ENCODE assay signal across 9 cellular contexts in genomic region chrX:102154900-102155805, GRCh38. TPM values are rescaled to one million over a fixed set of nuclear protein-coding genes. Genes with fewer than 3 reads are reported as not detected.
DNase-seq lines count a peak whose midpoint lies in the region; ATAC-seq, FAIRE-seq and TF ChIP-seq lines count a peak whose summit lies in the region.
"Had no signal": no experiment of that assay in that cellular context is flagged by ENCODE, and none has a peak within 500 bp of the region (broad histone marks: within the 10 kb centered on the region; RNA-seq: fewer than 3 reads in every experiment).

No MANE protein-coding gene starts in this region.

- no peaks in the 10 kb centered on the region for H3K9me3 ChIP-seq in heart left ventricle

- H3K4me3 Mint-ChIP-seq in activated T-cell treated with anti-CD3 and anti-CD28 coated beads, Interleukin-2, amount 50 U/mL, for 24 hours: peak overlapping the region; percentile 86

- H3K27me3 ChIP-seq in heart left ventricle: peaks cover 0 to 31% (median 0%) of the 10 kb centered on the region in 9 donors

- H3K4me1 ChIP-seq in heart left ventricle: no peaks in the 10 kb centered on the region

- peak overlapping the region; percentile 87 for H3K27ac Mint-ChIP-seq in activated T-cell treated with anti-CD3 and anti-CD28 coated beads, Interleukin-2, amount 50 U/mL, for 24 hours

- ATAC-seq in heart left ventricle: peak in 3 of 4 donors; percentile 11 to 56 (median 31)

- peaks cover 19% of the 10 kb centered on the region for H3K4me1 Mint-ChIP-seq in activated T-cell treated with anti-CD3 and anti-CD28 coated beads, Interleukin-2, amount 50 U/mL, for 24 hours (ENCODE audit: low read depth)

- no peak for FAIRE-seq in frontal cortex (lab: Jason Lieb, UNC)

- H3K27me3 Mint-ChIP-seq in activated T-cell treated with anti-CD3 and anti-CD28 coated beads, Interleukin-2, amount 50 U/mL, for 24 hours: peaks cover 38% of the 10 kb centered on the region

- TF ChIP-seq POLR2A in heart left ventricle (IDR thresholded peaks at IDR 0.05): no peak

- H3K4me3 ChIP-seq in heart left ventricle (peak overlapping the region in 11 of 12 donors; percentile 11 to 51 (median 41)), retinal pigment epithelial cell (ENCODE audit: low read length) (peak overlapping the region; percentile 27)

- DNase-seq in NCI-H2171 treated with DMSO at 0.1 percent for 48 hours (lab: John Stamatoyannopoulos, UW): peak; percentile 9
- no peak for DNase-seq in NCI-H2171 (lab: John Stamatoyannopoulos, UW)
- peak; percentile 4 for DNase-seq in HK-2 (ENCODE audit: unreplicated experiment)
- DNase-seq in activated T-cell treated with anti-CD3 and anti-CD28 coated beads, Interleukin-2, amount 50 U/mL, for 24 hours: no peak
- DNase-seq in heart left ventricle: no peak
- no peak for DNase-seq in retinal pigment epithelial cell (ENCODE audit: low read depth)
- DNase-seq in frontal cortex (ENCODE audit: low spot score in 2 of 2): no peak
- DNase-seq in SKM-1 treated with dmso at 0.1 percent for 144 hours (lab: John Stamatoyannopoulos, UW; ENCODE audit: unreplicated experiment): no peak

- no peak overlapping the region for H3K27ac ChIP-seq in heart left ventricle

- no peaks in the 10 kb centered on the region for H3K36me3 Mint-ChIP-seq in activated T-cell treated with anti-CD3 and anti-CD28 coated beads, Interleukin-2, amount 50 U/mL, for 24 hours (ENCODE audit: low read depth)

- no peaks in the 10 kb centered on the region for H3K36me3 ChIP-seq in heart left ventricle

- intact Hi-C loops in heart left ventricle (cut with DNase I): no loop called here

- H3K9me3 Mint-ChIP-seq in activated T-cell treated with anti-CD3 and anti-CD28 coated beads, Interleukin-2, amount 50 U/mL, for 24 hours: no peaks in the 10 kb centered on the region

- TF ChIP-seq CTCF in heart left ventricle (IDR thresholded peaks at IDR 0.05) (no peak), retinal pigment epithelial cell (conservative IDR thresholded peaks at IDR 0.05; ENCODE audit: low read depth, low read length) (no peak)

- WGBS in heart left ventricle, 4 donors: 3 to 49% (median 22%) methylated on average over 32 of the region's 32 CpGs

RNA-seq across cellular contexts. Expression of gene BEX5, which starts 0.6 kb away (rescaled TPM):
- 1 to 10 TPM in 4 of 9 donors, under 1 TPM in 5; 0.37 to 3.4 (median 0.87) TPM for total RNA-seq in heart left ventricle
- polyA plus RNA-seq in heart left ventricle: 1 to 10 TPM in 1 of 2 donors, under 1 TPM in 1; 0.15 to 2.2 TPM
- 55.4 TPM for total RNA-seq in frontal cortex
- polyA plus RNA-seq: BJ had no signal

RNA-seq across cellular contexts. Expression of gene TCEAL6, which starts 12.9 kb away (rescaled TPM):
- 1 to 10 TPM in 1 of 9 donors, not detected in 8; 1.2 TPM for total RNA-seq in heart left ventricle
- polyA plus RNA-seq in heart left ventricle: not detected
- total RNA-seq in frontal cortex: 9.4 TPM
- polyA plus RNA-seq: BJ had no signal

RNA-seq across cellular contexts. Expression of gene TCEAL2, which starts 29.7 kb away (rescaled TPM):
- total RNA-seq in heart left ventricle: 1 to 10 TPM in 2 of 9 donors, under 1 TPM in 2, not detected in 5; 0.29 to 3.4 (median 1.1) TPM
- polyA plus RNA-seq in heart left ventricle: under 1 TPM in 1 of 2 donors, not detected in 1; 0.53 TPM
- total RNA-seq in frontal cortex: 33.4 TPM
- polyA plus RNA-seq: BJ had no signal

RNA-seq across cellular contexts. Expression of gene TCP11X1, which starts 59.9 kb away (rescaled TPM):
- total RNA-seq in heart left ventricle (not detected), frontal cortex (not detected)
- polyA plus RNA-seq in heart left ventricle: not detected
- polyA plus RNA-seq: BJ had no signal

Comparison
In these comparisons a context has a peak if more than half of its experiments do, and no peak if none do; other contexts are left out.
1. DNase-seq: peak in NCI-H2171 treated with DMSO at 0.1 percent for 48 hours (single experiment) and HK-2 (single experiment); none in NCI-H2171 (single experiment), activated T-cell treated with anti-CD3 and anti-CD28 coated beads, Interleukin-2, amount 50 U/mL, for 24 hours (single experiment), heart left ventricle (0 of 5), retinal pigment epithelial cell (single experiment), frontal cortex (0 of 2) and SKM-1 treated with dmso at 0.1 percent for 144 hours (single experiment).
2. RNA of gene BEX5, which starts 0.6 kb away (total RNA-seq): 55.4 TPM in frontal cortex (single experiment); 0.37 to 3.4 TPM in heart left ventricle; every median in the first group is over 10 times any median in the second.